In the genomic region with DNA sequence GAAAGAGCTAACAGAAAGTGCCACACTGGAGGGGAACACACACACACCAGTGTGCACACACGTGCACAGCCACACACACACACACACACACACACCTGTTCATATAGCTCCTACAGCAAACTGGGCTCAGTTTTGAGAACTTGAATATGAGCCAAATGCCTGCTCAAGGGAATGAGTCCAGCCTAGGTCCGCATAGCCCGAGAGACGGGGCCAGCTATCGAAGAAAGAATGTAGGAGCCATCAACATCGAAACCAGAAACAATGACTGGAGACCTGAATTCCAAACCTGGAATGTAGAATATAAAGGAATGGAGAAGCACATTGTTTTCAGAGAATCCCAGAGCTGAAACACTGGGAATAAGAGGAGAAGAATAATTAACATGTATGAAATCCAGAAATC, we compare ENCODE assay signal across 24 cellular contexts. TPM values are rescaled to one million over a fixed set of nuclear protein-coding genes. Genes with fewer than 3 reads are reported as not detected.
"Had no signal": no experiment of that assay in that cellular context is flagged by ENCODE, and none has a peak within 500 bp of the region (broad histone marks: within the 10 kb centered on the region; RNA-seq: fewer than 3 reads in every experiment).

No MANE protein-coding gene starts in this region.

- H3K4me1 ChIP-seq: ascending aorta, esophagus squamous epithelium, heart right ventricle, parathyroid adenoma, thyroid gland, vagina had no signal

- H3K27ac Mint-ChIP-seq: activated naive CD4-positive, alpha-beta T cell treated with anti-CD3 and anti-CD28 coated beads, Interleukin-2, amount 50 U/mL, for 24 hours; activated T-cell treated with anti-CD3 and anti-CD28 coated beads, Interleukin-2, amount 50 U/mL, for 72 hours; dendritic cell treated with granulocyte-macrophage colony-stimulating factor and Interleukin-4, amounts not matched to agents 40 ng/mL and 50 ng/mL, for 4 days; immature natural killer cell; memory B cell; naive thymus-derived CD8-positive, alpha-beta T cell had no signal

- H3K27ac ChIP-seq: ascending aorta, esophagus squamous epithelium, heart right ventricle, parathyroid adenoma, thyroid gland, vagina had no signal

- H3K36me3 Mint-ChIP-seq: activated naive CD4-positive, alpha-beta T cell treated with anti-CD3 and anti-CD28 coated beads, Interleukin-2, amount 50 U/mL, for 24 hours; immature natural killer cell; memory B cell; naive thymus-derived CD8-positive, alpha-beta T cell had no signal

- H3K27me3 Mint-ChIP-seq: activated naive CD4-positive, alpha-beta T cell treated with anti-CD3 and anti-CD28 coated beads, Interleukin-2, amount 50 U/mL, for 24 hours; dendritic cell treated with granulocyte-macrophage colony-stimulating factor and Interleukin-4, amounts not matched to agents 40 ng/mL and 50 ng/mL, for 4 days had no signal

- H3K27me3 ChIP-seq: ascending aorta, esophagus squamous epithelium, heart right ventricle, thyroid gland, vagina had no signal

- H3K4me3 ChIP-seq: ascending aorta, esophagus squamous epithelium, heart right ventricle, thyroid gland, vagina had no signal

- H3K9ac ChIP-seq: parathyroid adenoma had no signal

- H3K4me3 Mint-ChIP-seq: activated naive CD4-positive, alpha-beta T cell treated with anti-CD3 and anti-CD28 coated beads, Interleukin-2, amount 50 U/mL, for 24 hours; activated T-cell treated with anti-CD3 and anti-CD28 coated beads, Interleukin-2, amount 50 U/mL, for 72 hours; dendritic cell treated with granulocyte-macrophage colony-stimulating factor and Interleukin-4, amounts not matched to agents 40 ng/mL and 50 ng/mL, for 4 days; immature natural killer cell; memory B cell; naive thymus-derived CD8-positive, alpha-beta T cell had no signal

- H3K9me3 Mint-ChIP-seq: activated naive CD4-positive, alpha-beta T cell treated with anti-CD3 and anti-CD28 coated beads, Interleukin-2, amount 50 U/mL, for 24 hours; activated T-cell treated with anti-CD3 and anti-CD28 coated beads, Interleukin-2, amount 50 U/mL, for 72 hours; dendritic cell treated with granulocyte-macrophage colony-stimulating factor and Interleukin-4, amounts not matched to agents 40 ng/mL and 50 ng/mL, for 4 days; immature natural killer cell had no signal

- FAIRE-seq: endothelial cell of umbilical vein had no signal

- H3K4me1 Mint-ChIP-seq: activated naive CD4-positive, alpha-beta T cell treated with anti-CD3 and anti-CD28 coated beads, Interleukin-2, amount 50 U/mL, for 24 hours; immature natural killer cell; memory B cell; naive thymus-derived CD8-positive, alpha-beta T cell had no signal

- H2AFZ ChIP-seq: parathyroid adenoma had no signal

- H3K79me2 ChIP-seq: parathyroid adenoma had no signal

- H3K9me3 ChIP-seq: ascending aorta, esophagus squamous epithelium, thyroid gland, vagina had no signal

- H3K36me3 ChIP-seq: ascending aorta, esophagus squamous epithelium, heart right ventricle, thyroid gland, vagina had no signal

- ATAC-seq: activated T-cell treated with anti-CD3 and anti-CD28 coated beads, Interleukin-2, amount 50 U/mL, for 72 hours; heart right ventricle; left ventricle myocardium superior; naive thymus-derived CD8-positive, alpha-beta T cell; sciatic nerve had no signal

- DNase-seq: activated CD4-positive, CD25-positive, alpha-beta regulatory T cell treated with anti-CD3 and anti-CD28 coated beads, Interleukin-2, amount 50 U/mL, for 72 hours; activated CD8-positive, alpha-beta memory T cell treated with anti-CD3 and anti-CD28 coated beads for 24 hours; activated CD8-positive, alpha-beta memory T cell treated with anti-CD3 and anti-CD28 coated beads, Interleukin-2, amount 50 U/mL, for 48 hours; activated gamma-delta T cell; activated T-cell treated with anti-CD3 and anti-CD28 coated beads, Interleukin-2, amount 50 U/mL, for 72 hours; effector CD8-positive, alpha-beta T cell; esophagus squamous epithelium; heart right ventricle; immature natural killer cell; kidney glomerular epithelial cell; left ventricle myocardium superior; naive thymus-derived CD8-positive, alpha-beta T cell; stimulated activated CD8-positive, alpha-beta memory T cell treated with anti-CD3 and anti-CD28 coated beads, Interleukin-4, amount 100 ng/mL, for 48 hours; stimulated activated naive CD4-positive, alpha-beta T cell; thyroid gland had no signal

RNA-seq across cellular contexts. Expression of a gene that starts 37.6 kb away (rescaled TPM):
- total RNA-seq: ascending aorta; endothelial cell of umbilical vein; naive thymus-derived CD8-positive, alpha-beta T cell; T-helper 1 cell treated with Interleukin-12 subunit alpha and Interleukin-12 subunit beta and Interleukin-4 antibody, amounts not matched to agents 30 ng/mL and 1 ng/mL, for 36 hours had no signal
- polyA plus RNA-seq: immature natural killer cell; naive thymus-derived CD8-positive, alpha-beta T cell had no signal
